Comparison of ENCODE assay signal across 1 cellular context in the genomic region with DNA sequence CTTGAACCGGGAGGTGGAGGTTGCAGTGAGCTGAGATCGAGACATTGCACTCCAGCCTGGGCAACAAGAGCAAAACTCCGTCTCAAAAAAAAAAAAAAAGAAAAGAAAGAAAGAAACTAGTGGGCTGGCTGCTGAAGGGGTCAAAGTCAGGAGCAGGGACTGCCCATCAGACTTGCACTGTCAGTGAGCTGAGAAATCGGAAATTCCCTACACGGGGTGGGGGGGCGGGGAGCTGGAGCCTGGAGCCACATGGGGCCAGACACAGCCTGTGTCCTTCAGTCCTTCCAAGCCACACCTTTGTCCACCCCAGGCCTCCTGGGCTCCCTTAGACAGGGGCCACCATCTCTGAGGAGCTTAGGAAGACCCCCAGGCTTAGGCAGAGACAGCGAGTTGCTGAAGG.
TF ChIP-seq lines count a peak whose summit lies in the region.

No MANE protein-coding gene starts in this region.

TF ChIP-seq in WTC11, 78 proteins besides CTCF, POLR2A, EP300 and RAD21 (continued from another document):
- TF ChIP-seq SMAD4 (CRISPR knock-in tag; IDR thresholded peaks at IDR 0.05) (no peak), TCF7 (CRISPR knock-in tag; IDR thresholded peaks at IDR 0.05; ENCODE audit: low read depth) (no peak), FOXJ3 (CRISPR knock-in tag; IDR thresholded peaks at IDR 0.05; ENCODE audit: borderline replicate concordance) (no peak), ZNF416 (CRISPR knock-in tag; IDR thresholded peaks at IDR 0.05) (no peak), ZNF138 (CRISPR knock-in tag; conservative IDR thresholded peaks at IDR 0.05) (no peak)
- TF ChIP-seq, protein P1, sequence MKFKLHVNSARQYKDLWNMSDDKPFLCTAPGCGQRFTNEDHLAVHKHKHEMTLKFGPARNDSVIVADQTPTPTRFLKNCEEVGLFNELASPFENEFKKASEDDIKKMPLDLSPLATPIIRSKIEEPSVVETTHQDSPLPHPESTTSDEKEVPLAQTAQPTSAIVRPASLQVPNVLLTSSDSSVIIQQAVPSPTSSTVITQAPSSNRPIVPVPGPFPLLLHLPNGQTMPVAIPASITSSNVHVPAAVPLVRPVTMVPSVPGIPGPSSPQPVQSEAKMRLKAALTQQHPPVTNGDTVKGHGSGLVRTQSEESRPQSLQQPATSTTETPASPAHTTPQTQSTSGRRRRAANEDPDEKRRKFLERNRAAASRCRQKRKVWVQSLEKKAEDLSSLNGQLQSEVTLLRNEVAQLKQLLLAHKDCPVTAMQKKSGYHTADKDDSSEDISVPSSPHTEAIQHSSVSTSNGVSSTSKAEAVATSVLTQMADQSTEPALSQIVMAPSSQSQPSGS (CRISPR knock-in tag; IDR thresholded peaks at IDR 0.05; ENCODE audit: borderline replicate concordance, low read depth) = no peak
- TF ChIP-seq, protein P2, sequence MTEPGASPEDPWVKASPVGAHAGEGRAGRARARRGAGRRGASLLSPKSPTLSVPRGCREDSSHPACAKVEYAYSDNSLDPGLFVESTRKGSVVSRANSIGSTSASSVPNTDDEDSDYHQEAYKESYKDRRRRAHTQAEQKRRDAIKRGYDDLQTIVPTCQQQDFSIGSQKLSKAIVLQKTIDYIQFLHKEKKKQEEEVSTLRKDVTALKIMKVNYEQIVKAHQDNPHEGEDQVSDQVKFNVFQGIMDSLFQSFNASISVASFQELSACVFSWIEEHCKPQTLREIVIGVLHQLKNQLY (CRISPR knock-in tag; IDR thresholded peaks at IDR 0.05) = no peak
- TF ChIP-seq, protein P3, sequence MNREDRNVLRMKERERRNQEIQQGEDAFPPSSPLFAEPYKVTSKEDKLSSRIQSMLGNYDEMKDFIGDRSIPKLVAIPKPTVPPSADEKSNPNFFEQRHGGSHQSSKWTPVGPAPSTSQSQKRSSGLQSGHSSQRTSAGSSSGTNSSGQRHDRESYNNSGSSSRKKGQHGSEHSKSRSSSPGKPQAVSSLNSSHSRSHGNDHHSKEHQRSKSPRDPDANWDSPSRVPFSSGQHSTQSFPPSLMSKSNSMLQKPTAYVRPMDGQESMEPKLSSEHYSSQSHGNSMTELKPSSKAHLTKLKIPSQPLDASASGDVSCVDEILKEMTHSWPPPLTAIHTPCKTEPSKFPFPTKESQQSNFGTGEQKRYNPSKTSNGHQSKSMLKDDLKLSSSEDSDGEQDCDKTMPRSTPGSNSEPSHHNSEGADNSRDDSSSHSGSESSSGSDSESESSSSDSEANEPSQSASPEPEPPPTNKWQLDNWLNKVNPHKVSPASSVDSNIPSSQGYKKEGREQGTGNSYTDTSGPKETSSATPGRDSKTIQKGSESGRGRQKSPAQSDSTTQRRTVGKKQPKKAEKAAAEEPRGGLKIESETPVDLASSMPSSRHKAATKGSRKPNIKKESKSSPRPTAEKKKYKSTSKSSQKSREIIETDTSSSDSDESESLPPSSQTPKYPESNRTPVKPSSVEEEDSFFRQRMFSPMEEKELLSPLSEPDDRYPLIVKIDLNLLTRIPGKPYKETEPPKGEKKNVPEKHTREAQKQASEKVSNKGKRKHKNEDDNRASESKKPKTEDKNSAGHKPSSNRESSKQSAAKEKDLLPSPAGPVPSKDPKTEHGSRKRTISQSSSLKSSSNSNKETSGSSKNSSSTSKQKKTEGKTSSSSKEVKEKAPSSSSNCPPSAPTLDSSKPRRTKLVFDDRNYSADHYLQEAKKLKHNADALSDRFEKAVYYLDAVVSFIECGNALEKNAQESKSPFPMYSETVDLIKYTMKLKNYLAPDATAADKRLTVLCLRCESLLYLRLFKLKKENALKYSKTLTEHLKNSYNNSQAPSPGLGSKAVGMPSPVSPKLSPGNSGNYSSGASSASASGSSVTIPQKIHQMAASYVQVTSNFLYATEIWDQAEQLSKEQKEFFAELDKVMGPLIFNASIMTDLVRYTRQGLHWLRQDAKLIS (CRISPR knock-in tag; IDR thresholded peaks at IDR 0.05; ENCODE audit: borderline replicate concordance) = no peak
